ENCODE assay signal across 1 cellular context in the genomic region with DNA sequence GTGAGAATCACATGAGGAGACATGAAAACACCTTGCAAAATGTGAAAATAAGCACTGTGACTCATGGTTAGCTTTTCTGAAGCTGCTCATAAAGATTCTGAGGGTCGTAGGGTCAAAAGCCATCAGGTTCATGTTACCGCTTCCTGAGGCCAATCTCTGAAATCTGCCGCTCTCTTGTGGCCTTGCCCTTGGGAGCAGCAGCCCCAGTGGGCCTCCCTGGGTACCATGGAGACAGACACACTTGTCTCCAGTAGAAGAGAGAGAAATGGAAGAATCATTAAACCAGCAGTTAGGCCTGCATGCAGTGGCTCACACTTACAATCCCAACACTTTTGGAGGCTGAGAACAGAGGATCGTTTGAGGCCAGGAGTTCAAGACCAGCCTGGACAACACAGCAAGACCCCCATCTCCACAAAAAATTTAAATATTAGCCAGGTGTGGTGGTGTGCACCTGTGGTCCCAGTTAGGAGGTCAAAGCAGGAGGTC.
TF ChIP-seq lines count a peak whose summit lies in the region.

No MANE protein-coding gene starts in this region.

TF ChIP-seq in HepG2, 621 proteins besides CTCF, POLR2A, EP300 and RAD21 (continues in another document):
- TF ChIP-seq GRHL1 (CRISPR knock-in tag; conservative IDR thresholded peaks at IDR 0.05) (no peak), NFYB (CRISPR knock-in tag; IDR thresholded peaks at IDR 0.05) (no peak), SP140L (CRISPR knock-in tag; IDR thresholded peaks at IDR 0.05; ENCODE audit: borderline replicate concordance) (no peak), ZNF317 (CRISPR knock-in tag; IDR thresholded peaks at IDR 0.05) (0 out of 2 replicates have a peak, but pooled peaks have one; percentile 24), ZZZ3 (CRISPR knock-in tag; IDR thresholded peaks at IDR 0.05; ENCODE audit: borderline replicate concordance) (no peak), IRF1 (CRISPR knock-in tag; IDR thresholded peaks at IDR 0.05; ENCODE audit: low read depth) (no peak), ZNF737 (CRISPR knock-in tag; IDR thresholded peaks at IDR 0.05; ENCODE audit: borderline replicate concordance) (no peak), NR3C1 (CRISPR knock-in tag; IDR thresholded peaks at IDR 0.05) (no peak), ARNT (IDR thresholded peaks at IDR 0.05) (no peak), IRF2 (CRISPR knock-in tag; IDR thresholded peaks at IDR 0.05) (peak; percentile 93), PLSCR1 (CRISPR knock-in tag; IDR thresholded peaks at IDR 0.05; ENCODE audit: borderline replicate concordance) (no peak), PBX2 (CRISPR knock-in tag; IDR thresholded peaks at IDR 0.05) (no peak), SNAPC2 (CRISPR knock-in tag; IDR thresholded peaks at IDR 0.05) (0 out of 2 replicates have a peak, but pooled peaks have one; percentile 37), EHMT2 (IDR thresholded peaks at IDR 0.05; ENCODE audit: borderline replicate concordance, low read depth, low read length) (peak; percentile 55; the same call in 1 of the 2 replicates), HMG20A (CRISPR knock-in tag; IDR thresholded peaks at IDR 0.05; ENCODE audit: borderline replicate concordance) (peak; percentile 90; the same call in 1 of the 2 replicates), GABPB1 (CRISPR knock-in tag; IDR thresholded peaks at IDR 0.05) (peak; percentile 76), ZNF703 (CRISPR knock-in tag; IDR thresholded peaks at IDR 0.05; ENCODE audit: borderline replicate concordance) (no peak), RBAK (CRISPR knock-in tag; IDR thresholded peaks at IDR 0.05) (no peak), ZNF557 (CRISPR knock-in tag; IDR thresholded peaks at IDR 0.05) (no peak)
- TF ChIP-seq, protein P1, sequence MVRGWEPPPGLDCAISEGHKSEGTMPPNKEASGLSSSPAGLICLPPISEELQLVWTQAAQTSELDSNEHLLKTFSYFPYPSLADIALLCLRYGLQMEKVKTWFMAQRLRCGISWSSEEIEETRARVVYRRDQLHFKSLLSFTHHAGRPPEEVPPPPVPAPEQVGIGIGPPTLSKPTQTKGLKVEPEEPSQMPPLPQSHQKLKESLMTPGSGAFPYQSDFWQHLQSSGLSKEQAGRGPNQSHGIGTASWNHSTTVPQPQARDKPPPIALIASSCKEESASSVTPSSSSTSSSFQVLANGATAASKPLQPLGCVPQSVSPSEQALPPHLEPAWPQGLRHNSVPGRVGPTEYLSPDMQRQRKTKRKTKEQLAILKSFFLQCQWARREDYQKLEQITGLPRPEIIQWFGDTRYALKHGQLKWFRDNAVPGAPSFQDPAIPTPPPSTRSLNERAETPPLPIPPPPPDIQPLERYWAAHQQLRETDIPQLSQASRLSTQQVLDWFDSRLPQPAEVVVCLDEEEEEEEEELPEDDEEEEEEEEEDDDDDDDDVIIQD (CRISPR knock-in tag; IDR thresholded peaks at IDR 0.05; ENCODE audit: low read depth) = peak; percentile 76; the same call in 1 of the 2 replicates
- TF ChIP-seq, protein P2, sequence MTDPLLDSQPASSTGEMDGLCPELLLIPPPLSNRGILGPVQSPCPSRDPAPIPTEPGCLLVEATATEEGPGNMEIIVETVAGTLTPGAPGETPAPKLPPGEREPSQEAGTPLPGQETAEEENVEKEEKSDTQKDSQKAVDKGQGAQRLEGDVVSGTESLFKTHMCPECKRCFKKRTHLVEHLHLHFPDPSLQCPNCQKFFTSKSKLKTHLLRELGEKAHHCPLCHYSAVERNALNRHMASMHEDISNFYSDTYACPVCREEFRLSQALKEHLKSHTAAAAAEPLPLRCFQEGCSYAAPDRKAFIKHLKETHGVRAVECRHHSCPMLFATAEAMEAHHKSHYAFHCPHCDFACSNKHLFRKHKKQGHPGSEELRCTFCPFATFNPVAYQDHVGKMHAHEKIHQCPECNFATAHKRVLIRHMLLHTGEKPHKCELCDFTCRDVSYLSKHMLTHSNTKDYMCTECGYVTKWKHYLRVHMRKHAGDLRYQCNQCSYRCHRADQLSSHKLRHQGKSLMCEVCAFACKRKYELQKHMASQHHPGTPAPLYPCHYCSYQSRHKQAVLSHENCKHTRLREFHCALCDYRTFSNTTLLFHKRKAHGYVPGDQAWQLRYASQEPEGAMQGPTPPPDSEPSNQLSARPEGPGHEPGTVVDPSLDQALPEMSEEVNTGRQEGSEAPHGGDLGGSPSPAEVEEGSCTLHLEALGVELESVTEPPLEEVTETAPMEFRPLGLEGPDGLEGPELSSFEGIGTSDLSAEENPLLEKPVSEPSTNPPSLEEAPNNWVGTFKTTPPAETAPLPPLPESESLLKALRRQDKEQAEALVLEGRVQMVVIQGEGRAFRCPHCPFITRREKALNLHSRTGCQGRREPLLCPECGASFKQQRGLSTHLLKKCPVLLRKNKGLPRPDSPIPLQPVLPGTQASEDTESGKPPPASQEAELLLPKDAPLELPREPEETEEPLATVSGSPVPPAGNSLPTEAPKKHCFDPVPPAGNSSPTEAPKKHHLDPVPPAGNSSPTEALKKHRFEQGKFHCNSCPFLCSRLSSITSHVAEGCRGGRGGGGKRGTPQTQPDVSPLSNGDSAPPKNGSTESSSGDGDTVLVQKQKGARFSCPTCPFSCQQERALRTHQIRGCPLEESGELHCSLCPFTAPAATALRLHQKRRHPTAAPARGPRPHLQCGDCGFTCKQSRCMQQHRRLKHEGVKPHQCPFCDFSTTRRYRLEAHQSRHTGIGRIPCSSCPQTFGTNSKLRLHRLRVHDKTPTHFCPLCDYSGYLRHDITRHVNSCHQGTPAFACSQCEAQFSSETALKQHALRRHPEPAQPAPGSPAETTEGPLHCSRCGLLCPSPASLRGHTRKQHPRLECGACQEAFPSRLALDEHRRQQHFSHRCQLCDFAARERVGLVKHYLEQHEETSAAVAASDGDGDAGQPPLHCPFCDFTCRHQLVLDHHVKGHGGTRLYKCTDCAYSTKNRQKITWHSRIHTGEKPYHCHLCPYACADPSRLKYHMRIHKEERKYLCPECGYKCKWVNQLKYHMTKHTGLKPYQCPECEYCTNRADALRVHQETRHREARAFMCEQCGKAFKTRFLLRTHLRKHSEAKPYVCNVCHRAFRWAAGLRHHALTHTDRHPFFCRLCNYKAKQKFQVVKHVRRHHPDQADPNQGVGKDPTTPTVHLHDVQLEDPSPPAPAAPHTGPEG (CRISPR knock-in tag; IDR thresholded peaks at IDR 0.05) = no peak
- TF ChIP-seq, protein P3, sequence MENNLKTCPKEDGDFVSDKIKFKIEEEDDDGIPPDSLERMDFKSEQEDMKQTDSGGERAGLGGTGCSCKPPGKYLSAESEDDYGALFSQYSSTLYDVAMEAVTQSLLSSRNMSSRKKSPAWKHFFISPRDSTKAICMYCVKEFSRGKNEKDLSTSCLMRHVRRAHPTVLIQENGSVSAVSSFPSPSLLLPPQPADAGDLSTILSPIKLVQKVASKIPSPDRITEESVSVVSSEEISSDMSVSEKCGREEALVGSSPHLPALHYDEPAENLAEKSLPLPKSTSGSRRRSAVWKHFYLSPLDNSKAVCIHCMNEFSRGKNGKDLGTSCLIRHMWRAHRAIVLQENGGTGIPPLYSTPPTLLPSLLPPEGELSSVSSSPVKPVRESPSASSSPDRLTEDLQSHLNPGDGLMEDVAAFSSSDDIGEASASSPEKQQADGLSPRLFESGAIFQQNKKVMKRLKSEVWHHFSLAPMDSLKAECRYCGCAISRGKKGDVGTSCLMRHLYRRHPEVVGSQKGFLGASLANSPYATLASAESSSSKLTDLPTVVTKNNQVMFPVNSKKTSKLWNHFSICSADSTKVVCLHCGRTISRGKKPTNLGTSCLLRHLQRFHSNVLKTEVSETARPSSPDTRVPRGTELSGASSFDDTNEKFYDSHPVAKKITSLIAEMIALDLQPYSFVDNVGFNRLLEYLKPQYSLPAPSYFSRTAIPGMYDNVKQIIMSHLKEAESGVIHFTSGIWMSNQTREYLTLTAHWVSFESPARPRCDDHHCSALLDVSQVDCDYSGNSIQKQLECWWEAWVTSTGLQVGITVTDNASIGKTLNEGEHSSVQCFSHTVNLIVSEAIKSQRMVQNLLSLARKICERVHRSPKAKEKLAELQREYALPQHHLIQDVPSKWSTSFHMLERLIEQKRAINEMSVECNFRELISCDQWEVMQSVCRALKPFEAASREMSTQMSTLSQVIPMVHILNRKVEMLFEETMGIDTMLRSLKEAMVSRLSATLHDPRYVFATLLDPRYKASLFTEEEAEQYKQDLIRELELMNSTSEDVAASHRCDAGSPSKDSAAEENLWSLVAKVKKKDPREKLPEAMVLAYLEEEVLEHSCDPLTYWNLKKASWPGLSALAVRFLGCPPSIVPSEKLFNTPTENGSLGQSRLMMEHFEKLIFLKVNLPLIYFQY (CRISPR knock-in tag; IDR thresholded peaks at IDR 0.05; ENCODE audit: borderline replicate concordance) = peak; percentile 76
- TF ChIP-seq, protein P4, sequence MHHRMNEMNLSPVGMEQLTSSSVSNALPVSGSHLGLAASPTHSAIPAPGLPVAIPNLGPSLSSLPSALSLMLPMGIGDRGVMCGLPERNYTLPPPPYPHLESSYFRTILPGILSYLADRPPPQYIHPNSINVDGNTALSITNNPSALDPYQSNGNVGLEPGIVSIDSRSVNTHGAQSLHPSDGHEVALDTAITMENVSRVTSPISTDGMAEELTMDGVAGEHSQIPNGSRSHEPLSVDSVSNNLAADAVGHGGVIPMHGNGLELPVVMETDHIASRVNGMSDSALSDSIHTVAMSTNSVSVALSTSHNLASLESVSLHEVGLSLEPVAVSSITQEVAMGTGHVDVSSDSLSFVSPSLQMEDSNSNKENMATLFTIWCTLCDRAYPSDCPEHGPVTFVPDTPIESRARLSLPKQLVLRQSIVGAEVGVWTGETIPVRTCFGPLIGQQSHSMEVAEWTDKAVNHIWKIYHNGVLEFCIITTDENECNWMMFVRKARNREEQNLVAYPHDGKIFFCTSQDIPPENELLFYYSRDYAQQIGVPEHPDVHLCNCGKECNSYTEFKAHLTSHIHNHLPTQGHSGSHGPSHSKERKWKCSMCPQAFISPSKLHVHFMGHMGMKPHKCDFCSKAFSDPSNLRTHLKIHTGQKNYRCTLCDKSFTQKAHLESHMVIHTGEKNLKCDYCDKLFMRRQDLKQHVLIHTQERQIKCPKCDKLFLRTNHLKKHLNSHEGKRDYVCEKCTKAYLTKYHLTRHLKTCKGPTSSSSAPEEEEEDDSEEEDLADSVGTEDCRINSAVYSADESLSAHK (CRISPR knock-in tag; IDR thresholded peaks at IDR 0.05; ENCODE audit: borderline replicate concordance) = no peak
- TF ChIP-seq, protein P5, sequence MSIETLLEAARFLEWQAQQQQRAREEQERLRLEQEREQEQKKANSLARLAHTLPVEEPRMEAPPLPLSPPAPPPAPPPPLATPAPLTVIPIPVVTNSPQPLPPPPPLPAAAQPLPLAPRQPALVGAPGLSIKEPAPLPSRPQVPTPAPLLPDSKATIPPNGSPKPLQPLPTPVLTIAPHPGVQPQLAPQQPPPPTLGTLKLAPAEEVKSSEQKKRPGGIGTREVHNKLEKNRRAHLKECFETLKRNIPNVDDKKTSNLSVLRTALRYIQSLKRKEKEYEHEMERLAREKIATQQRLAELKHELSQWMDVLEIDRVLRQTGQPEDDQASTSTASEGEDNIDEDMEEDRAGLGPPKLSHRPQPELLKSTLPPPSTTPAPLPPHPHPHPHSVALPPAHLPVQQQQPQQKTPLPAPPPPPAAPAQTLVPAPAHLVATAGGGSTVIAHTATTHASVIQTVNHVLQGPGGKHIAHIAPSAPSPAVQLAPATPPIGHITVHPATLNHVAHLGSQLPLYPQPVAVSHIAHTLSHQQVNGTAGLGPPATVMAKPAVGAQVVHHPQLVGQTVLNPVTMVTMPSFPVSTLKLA (IDR thresholded peaks at IDR 0.05) = peak; percentile 39; the same call in 1 of the 2 replicates
- TF ChIP-seq, protein P6, sequence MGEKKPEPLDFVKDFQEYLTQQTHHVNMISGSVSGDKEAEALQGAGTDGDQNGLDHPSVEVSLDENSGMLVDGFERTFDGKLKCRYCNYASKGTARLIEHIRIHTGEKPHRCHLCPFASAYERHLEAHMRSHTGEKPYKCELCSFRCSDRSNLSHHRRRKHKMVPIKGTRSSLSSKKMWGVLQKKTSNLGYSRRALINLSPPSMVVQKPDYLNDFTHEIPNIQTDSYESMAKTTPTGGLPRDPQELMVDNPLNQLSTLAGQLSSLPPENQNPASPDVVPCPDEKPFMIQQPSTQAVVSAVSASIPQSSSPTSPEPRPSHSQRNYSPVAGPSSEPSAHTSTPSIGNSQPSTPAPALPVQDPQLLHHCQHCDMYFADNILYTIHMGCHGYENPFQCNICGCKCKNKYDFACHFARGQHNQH (CRISPR knock-in tag; IDR thresholded peaks at IDR 0.05) = peak; percentile 94
